Comparison of ENCODE assay signal across 17 cellular contexts in the genomic region with DNA sequence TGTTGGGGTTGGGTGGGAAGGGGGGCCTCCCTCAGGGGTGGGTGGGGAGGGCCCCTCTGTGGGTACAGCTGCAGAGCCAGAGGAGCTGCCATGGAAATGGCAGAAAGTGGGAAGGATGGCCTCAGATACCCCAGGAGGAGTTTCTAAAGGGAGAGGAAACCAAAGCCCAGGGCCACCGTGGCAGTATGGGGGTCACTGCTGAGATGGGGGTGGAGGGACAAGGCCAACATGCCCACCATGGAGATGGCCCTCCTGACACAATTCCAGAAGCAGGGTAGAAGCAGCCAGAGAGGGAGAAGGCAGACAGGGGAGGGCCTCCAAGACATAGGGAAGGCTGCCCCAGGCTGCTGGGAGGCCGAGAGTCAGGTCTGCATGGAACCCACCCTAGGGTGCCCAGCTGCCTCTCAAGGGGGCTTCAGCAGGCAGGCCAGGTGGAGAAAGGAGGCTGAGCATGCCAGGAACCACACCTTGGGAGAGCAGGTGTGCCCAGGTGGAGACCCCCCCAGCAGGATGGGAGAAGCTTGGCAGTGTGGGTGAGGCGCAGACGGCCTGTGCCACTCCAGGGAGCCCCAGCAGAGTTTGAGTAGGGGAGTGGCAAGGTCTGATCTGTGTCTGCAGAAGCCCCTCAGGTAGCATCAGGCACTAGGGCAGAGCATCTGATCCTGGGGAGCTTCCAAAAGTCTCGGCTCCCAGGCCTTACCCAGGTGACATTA.
DNase-seq lines count a peak whose midpoint lies in the region; ATAC-seq, FAIRE-seq and TF ChIP-seq lines count a peak whose summit lies in the region.
"Had no signal": no experiment of that assay in that cellular context is flagged by ENCODE, and none has a peak within 500 bp of the region (broad histone marks: within the 10 kb centered on the region; RNA-seq: fewer than 3 reads in every experiment).

No MANE protein-coding gene starts in this region.

- TF ChIP-seq CTCF in RWPE2 (IDR thresholded peaks at IDR 0.05; ENCODE audit: poor library complexity, severe bottlenecking), result no peak
- TF ChIP-seq CTCF in kidney (IDR thresholded peaks at IDR 0.05; ENCODE audit: borderline replicate concordance, extremely low read depth, insufficient read depth), result no peak
- TF ChIP-seq CTCF in spleen (IDR thresholded peaks at IDR 0.05 in 8 of 11, conservative IDR thresholded peaks at IDR 0.05 in 3 of 11), result no peak

- no peaks in the 10 kb centered on the region for H3K4me1 Mint-ChIP-seq in activated T-cell treated with anti-CD3 and anti-CD28 coated beads, Interleukin-2, amount 50 U/mL, for 24 hours (ENCODE audit: low read depth)
- H3K4me1 Mint-ChIP-seq: CD4-positive, CD25-positive, alpha-beta regulatory T cell had no signal

- DNase-seq in activated T-cell treated with anti-CD3 and anti-CD28 coated beads, Interleukin-2, amount 50 U/mL, for 24 hours, result peak; percentile 14
- DNase-seq in activated T-cell treated with anti-CD3 and anti-CD28 coated beads for 4 hours, result no peak
- DNase-seq in RWPE2 (ENCODE audit: low spot score), result peak; percentile 36
- peak; percentile 45 for DNase-seq in kidney
- peak; percentile 56 for DNase-seq in spleen
- DNase-seq in AG08395 (ENCODE audit: low spot score), result no peak
- DNase-seq in NCI-H146 treated with DMSO at 0.1 percent for 48 hours (lab: John Stamatoyannopoulos, UW; ENCODE audit: unreplicated experiment), result no peak
- DNase-seq: CD4-positive, CD25-positive, alpha-beta regulatory T cell; NCI-H1694; NCI-H2107; NCI-H345; PC-9 had no signal

- H3K27me3 Mint-ChIP-seq in activated T-cell treated with anti-CD3 and anti-CD28 coated beads, Interleukin-2, amount 50 U/mL, for 24 hours, result peaks cover 5% of the 10 kb centered on the region
- H3K27me3 Mint-ChIP-seq: CD4-positive, CD25-positive, alpha-beta regulatory T cell had no signal

- FAIRE-seq in kidney (lab: Jason Lieb, UNC), result no peak
- FAIRE-seq: A204.1 had no signal

- TF ChIP-seq POLR2A in spleen (IDR thresholded peaks at IDR 0.05), result no peak

- H3K27ac ChIP-seq in RWPE2 (ENCODE audit: poor library complexity, severe bottlenecking) (no peak overlapping the region), kidney (ENCODE audit: low read depth in 2 of 2, low read length in 2 of 2) (no peak overlapping the region), spleen (no peak overlapping the region)
- H3K27ac ChIP-seq: PC-9 had no signal

- H3K36me3 ChIP-seq in RWPE2 (ENCODE audit: low read depth), result no peaks in the 10 kb centered on the region
- no peaks in the 10 kb centered on the region for H3K36me3 ChIP-seq in kidney (ENCODE audit: control insufficient read depth in 1 of 2, insufficient read depth in 2 of 2, low read length in 2 of 2)
- no peaks in the 10 kb centered on the region for H3K36me3 ChIP-seq in spleen

- intact Hi-C loops in kidney (cut with DNase I) (no loop called here), spleen (cut with DNase I; ENCODE audit: low total_unique reads) (no loop called here)

- no peak overlapping the region for H3K9ac ChIP-seq in kidney (ENCODE audit: low read length in 2 of 2)

- ATAC-seq in RWPE2 (ENCODE audit: low read depth) (no peak), HG02938 (IDR thresholded peaks at IDR 0.05; ENCODE audit: unreplicated experiment) (no peak)
- ATAC-seq: HCT116, Right ventricle myocardium inferior had no signal

- H3K9me3 ChIP-seq in RWPE2 (ENCODE audit: severe bottlenecking) (no peaks in the 10 kb centered on the region), kidney (ENCODE audit: control insufficient read depth in 1 of 2, low read length in 2 of 2) (no peaks in the 10 kb centered on the region), spleen (no peaks in the 10 kb centered on the region)

- 46 to 69% (median 62%) methylated on average over 3 to 5 of the region's 5 CpGs for WGBS in spleen, 5 donors

- no peak overlapping the region for H3K4me3 Mint-ChIP-seq in activated T-cell treated with anti-CD3 and anti-CD28 coated beads, Interleukin-2, amount 50 U/mL, for 24 hours
- H3K4me3 Mint-ChIP-seq: CD4-positive, CD25-positive, alpha-beta regulatory T cell had no signal

- H3K4me3 ChIP-seq in RWPE2 (ENCODE audit: severe bottlenecking) (no peak overlapping the region), kidney (ENCODE audit: low read length in 2 of 2) (no peak overlapping the region), spleen (no peak overlapping the region)
- H3K4me3 ChIP-seq: PC-9 had no signal

- no peaks in the 10 kb centered on the region for H3K4me1 ChIP-seq in RWPE2 (ENCODE audit: insufficient read depth, poor library complexity, severe bottlenecking)
- peaks cover 0 to 5% of the 10 kb centered on the region in 2 donors for H3K4me1 ChIP-seq in kidney (ENCODE audit: control insufficient read depth in 1 of 2, insufficient read depth in 1 of 2, low read depth in 1 of 2, low read length in 2 of 2)
- H3K4me1 ChIP-seq in spleen, result peaks cover 0 to 16% (median 12%) of the 10 kb centered on the region in 6 donors

- H3K9me3 Mint-ChIP-seq in activated T-cell treated with anti-CD3 and anti-CD28 coated beads, Interleukin-2, amount 50 U/mL, for 24 hours, result no peaks in the 10 kb centered on the region
- H3K9me3 Mint-ChIP-seq: CD4-positive, CD25-positive, alpha-beta regulatory T cell; IgD-negative memory B cell had no signal

- H3K27ac Mint-ChIP-seq in activated T-cell treated with anti-CD3 and anti-CD28 coated beads, Interleukin-2, amount 50 U/mL, for 24 hours, result no peak overlapping the region
- H3K27ac Mint-ChIP-seq: CD4-positive, CD25-positive, alpha-beta regulatory T cell had no signal

- no peaks in the 10 kb centered on the region for H3K36me3 Mint-ChIP-seq in activated T-cell treated with anti-CD3 and anti-CD28 coated beads, Interleukin-2, amount 50 U/mL, for 24 hours (ENCODE audit: low read depth)
- H3K36me3 Mint-ChIP-seq: CD4-positive, CD25-positive, alpha-beta regulatory T cell; IgD-negative memory B cell had no signal

- H3K27me3 ChIP-seq in RWPE2 (ENCODE audit: insufficient read depth, poor library complexity, severe bottlenecking) (no peaks in the 10 kb centered on the region), spleen (replicated peaks in 1 of 7) (peaks cover 0 to 21% (median 0%) of the 10 kb centered on the region in 7 donors)

Comparison
In these comparisons a context has a peak if more than half of its experiments do, and no peak if none do; other contexts are left out.
1. DNase-seq: peak in activated T-cell treated with anti-CD3 and anti-CD28 coated beads, Interleukin-2, amount 50 U/mL, for 24 hours (single experiment), RWPE2 (single experiment), kidney (single experiment) and spleen (single experiment); none in activated T-cell treated with anti-CD3 and anti-CD28 coated beads for 4 hours (single experiment), AG08395 (single experiment) and NCI-H146 treated with DMSO at 0.1 percent for 48 hours (single experiment).